20 cellular contexts compared by ENCODE assay signal in genomic region chr9:3457171-3457570, GRCh38.
DNase-seq lines count a peak whose midpoint lies in the region; ATAC-seq, FAIRE-seq and TF ChIP-seq lines count a peak whose summit lies in the region.
"Had no signal": no experiment of that assay in that cellular context is flagged by ENCODE, and none has a peak within 500 bp of the region (broad histone marks: within the 10 kb centered on the region; RNA-seq: fewer than 3 reads in every experiment).

No MANE protein-coding gene starts in this region.

- H3K27me3 ChIP-seq in H7 (ENCODE audit: control insufficient read depth, insufficient read depth, low read length) (no peaks in the 10 kb centered on the region), aorta (ENCODE audit: control insufficient read depth in 1 of 2, insufficient read depth in 2 of 2, low read length in 1 of 2) (no peaks in the 10 kb centered on the region)
- H3K27me3 ChIP-seq: BLaER1 treated with 17β-estradiol and CSF1 and Interleukin-3, amounts not matched to agents 10 nM and 100 nM had no signal

- TF ChIP-seq EP300 in A549 (IDR thresholded peaks at IDR 0.05) = no peak

- H3K36me3 ChIP-seq in H7 (replicated peaks; ENCODE audit: control insufficient read depth, insufficient read depth, low read length) = no peaks in the 10 kb centered on the region
- H3K36me3 ChIP-seq in aorta (ENCODE audit: control insufficient read depth in 1 of 2, insufficient read depth in 2 of 2, low read length in 1 of 2) = peaks cover 0 to 1% of the 10 kb centered on the region in 2 donors

- H3K9me3 ChIP-seq in A549 = no peaks in the 10 kb centered on the region
- no peaks in the 10 kb centered on the region for H3K9me3 ChIP-seq in aorta (ENCODE audit: control insufficient read depth, low read length)
- H3K9me3 ChIP-seq: BLaER1 treated with 17β-estradiol and CSF1 and Interleukin-3, amounts not matched to agents 10 nM and 100 nM; Caco-2 had no signal

- no peak overlapping the region for H3K4me2 ChIP-seq in A549
- H3K4me2 ChIP-seq: BLaER1 treated with 17β-estradiol and CSF1 and Interleukin-3, amounts not matched to agents 10 nM and 100 nM had no signal

- TF ChIP-seq CTCF in A549 (IDR thresholded peaks at IDR 0.05) = no peak

- no peaks in the 10 kb centered on the region for H3K4me1 ChIP-seq in A549
- H3K4me1 ChIP-seq in aorta (ENCODE audit: control insufficient read depth in 1 of 2, insufficient read depth in 2 of 2, low read length in 2 of 2) = no peaks in the 10 kb centered on the region
- H3K4me1 ChIP-seq: Caco-2 had no signal

- POLR2A ChIA-PET in A549 (lab: Yijun Ruan, JAX) = interaction anchor here (0.6 kb wide), 1 partner anchor 33 kb away, joined by 3 read pairs; no protein-coding TSS in a partner anchor

- TF ChIP-seq RAD21 in A549 (conservative IDR thresholded peaks at IDR 0.05 in 1 of 2, IDR thresholded peaks at IDR 0.05 in 1 of 2) = no peak

- TF ChIP-seq POLR2A in A549 (IDR thresholded peaks at IDR 0.05; ENCODE audit: low read length) (no peak), erythroblast (IDR thresholded peaks at IDR 0.05; ENCODE audit: low read length) (no peak)

- peak in 1 of 2 experiments; percentile 12 for DNase-seq in A549 (ENCODE audit: low read depth in 1 of 2, low spot score in 1 of 2)
- DNase-seq in OCI-M1 (lab: John Stamatoyannopoulos, UW) = peak; percentile 95
- DNase-seq in erythroblast (lab: John Stamatoyannopoulos, UW) = peak; percentile 48 to 71
- DNase-seq in H7 = no peak
- no peak for DNase-seq in NCI-H748 treated with DMSO at 0.1 percent for 48 hours (lab: John Stamatoyannopoulos, UW)
- no peak for DNase-seq in aorta
- DNase-seq: 8988T; Caco-2; Calu3; CD4-positive, alpha-beta T cell; CD8-positive, alpha-beta T cell; DMS79 treated with DMSO at 0.1 percent for 48 hours; GF-D8 had no signal

- intact Hi-C loops in aorta (cut with DNase I) = no loop called here

- no peak for ATAC-seq in A549
- ATAC-seq in aorta (ENCODE audit: low FRiP score) = no peak
- ATAC-seq: CD8-positive, alpha-beta T cell had no signal

- no peak overlapping the region for H3K27ac ChIP-seq in A549
- no peak overlapping the region for H3K27ac ChIP-seq in aorta (ENCODE audit: low read depth in 1 of 2, low read length in 2 of 2)
- H3K27ac ChIP-seq: BLaER1 treated with 17β-estradiol and CSF1 and Interleukin-3, amounts not matched to agents 10 nM and 100 nM; C4-2B had no signal

- CTCF ChIA-PET in A549 (lab: Yijun Ruan, JAX) = interaction anchor here (2.8 kb wide), 1 partner anchor 10 kb away, joined by 9 read pairs; no protein-coding TSS in a partner anchor

- H3K4me3 ChIP-seq in A549 (no peak overlapping the region), H7 (ENCODE audit: insufficient read depth, low read depth, low read length) (no peak overlapping the region), aorta (ENCODE audit: low read length in 2 of 2) (no peak overlapping the region)
- H3K4me3 ChIP-seq: BLaER1 treated with 17β-estradiol and CSF1 and Interleukin-3, amounts not matched to agents 10 nM and 100 nM had no signal

- FAIRE-seq in A549 (lab: Jason Lieb, UNC) = no peak
- FAIRE-seq: A204.1, D721Med, G401.6, GM12891, GM19239 had no signal

TF ChIP-seq in A549, 52 proteins besides CTCF, POLR2A, EP300 and RAD21:
- TF ChIP-seq REST (IDR thresholded peaks at IDR 0.05) = no peak
- peak; percentile 59 for TF ChIP-seq NFE2L2 (conservative IDR thresholded peaks at IDR 0.05; ENCODE audit: low read length)
- no peak for TF ChIP-seq HOXA7 (CRISPR knock-in tag; IDR thresholded peaks at IDR 0.05)

Comparison
In these comparisons a context has a peak if more than half of its experiments do, and no peak if none do; other contexts are left out.
1. DNase-seq: peak in OCI-M1 (single experiment) and erythroblast (2 of 2); none in H7 (single experiment), NCI-H748 treated with DMSO at 0.1 percent for 48 hours (single experiment) and aorta (0 of 2).